In the genomic region with DNA sequence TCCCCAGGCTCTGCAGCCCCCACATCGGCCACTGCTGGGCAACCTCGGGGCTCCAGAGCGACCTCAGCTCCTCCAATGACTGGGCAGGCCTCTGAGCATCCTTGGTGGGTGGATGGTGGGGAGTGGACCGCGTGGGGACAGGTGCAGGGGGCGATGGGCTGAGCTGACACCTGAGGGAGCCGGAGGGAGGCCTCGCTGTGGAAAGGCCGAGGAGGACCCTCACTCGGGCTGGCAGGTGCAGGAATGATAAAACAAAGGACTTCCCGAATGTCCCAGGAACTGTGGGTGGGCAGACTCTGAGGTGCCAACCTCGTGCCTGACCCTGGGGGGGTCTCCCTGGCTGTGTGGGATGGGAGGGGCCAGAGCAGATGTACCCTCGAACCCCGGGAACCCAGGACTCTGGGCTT, we compare ENCODE assay signal across 14 cellular contexts. TPM values are rescaled to one million over a fixed set of nuclear protein-coding genes. Genes with fewer than 3 reads are reported as not detected.
"Had no signal": no experiment of that assay in that cellular context is flagged by ENCODE, and none has a peak within 500 bp of the region (broad histone marks: within the 10 kb centered on the region; RNA-seq: fewer than 3 reads in every experiment).

No MANE protein-coding gene starts in this region.

RNA-seq across cellular contexts. Expression of gene OBP2B, which starts 3.6 kb away (rescaled TPM):
- total RNA-seq: heart left ventricle; kidney epithelial cell; left ventricle myocardium inferior; lung microvascular endothelial cell; mucosa of gallbladder; naive thymus-derived CD8-positive, alpha-beta T cell; neural crest cell; right cardiac atrium; sigmoid colon; subcutaneous adipose tissue; thoracic aorta had no signal
- polyA plus RNA-seq: immature natural killer cell; naive thymus-derived CD8-positive, alpha-beta T cell; ovary; right cardiac atrium; sigmoid colon; small intestine had no signal

RNA-seq across cellular contexts. Expression of gene GBGT1, which starts 41.8 kb away (rescaled TPM):
- polyA plus RNA-seq: immature natural killer cell; naive thymus-derived CD8-positive, alpha-beta T cell had no signal
